ENCODE assay signal across 21 cellular contexts in the genomic region with DNA sequence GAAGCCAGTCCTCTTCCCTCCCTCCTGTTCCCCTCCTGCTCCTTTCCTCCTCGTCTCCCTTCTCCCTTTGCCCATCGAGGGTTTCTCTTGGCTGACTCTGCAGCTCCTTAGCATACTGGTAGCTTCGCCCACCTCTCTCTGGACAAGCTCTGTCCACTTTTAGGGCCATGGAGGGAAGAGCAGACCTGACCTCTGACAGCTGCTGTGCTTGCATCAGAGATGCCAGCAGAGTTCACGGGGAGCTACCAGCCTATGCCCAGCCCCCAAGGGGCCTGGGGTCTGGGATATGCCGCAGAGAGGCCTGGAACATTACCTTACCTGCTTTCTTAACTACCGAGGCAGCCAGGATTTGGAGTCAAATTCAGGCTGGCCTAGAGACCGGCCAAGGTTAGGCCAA. TPM values are rescaled to one million over a fixed set of nuclear protein-coding genes. Genes with fewer than 3 reads are reported as not detected.
DNase-seq lines count a peak whose midpoint lies in the region; ATAC-seq lines count a peak whose summit lies in the region.
"Had no signal": no experiment of that assay in that cellular context is flagged by ENCODE, and none has a peak within 500 bp of the region (broad histone marks: within the 10 kb centered on the region; RNA-seq: fewer than 3 reads in every experiment).

No MANE protein-coding gene starts in this region.

- H3K4me1 ChIP-seq in mucosa of stomach (ENCODE audit: control insufficient read depth, insufficient read depth, low read length) = peaks cover 47% of the 10 kb centered on the region
- H3K4me1 ChIP-seq in stomach smooth muscle (ENCODE audit: control insufficient read depth, insufficient read depth, low read length) = peaks cover 54% of the 10 kb centered on the region
- H3K4me1 ChIP-seq: foreskin keratinocyte had no signal

- no peak overlapping the region for H3K4me3 ChIP-seq in mucosa of stomach (ENCODE audit: low read length)
- H3K4me3 ChIP-seq in stomach smooth muscle (ENCODE audit: low read length in 2 of 2) = no peak overlapping the region
- H3K4me3 ChIP-seq: PC-9 had no signal

- intact Hi-C loops in activated CD4-positive, alpha-beta T cell treated with anti-CD3 and anti-CD28 coated beads for 36 hours (cut with DNase I, micrococcal nuclease) = no loop called here

- POLR2A ChIA-PET in activated CD4-positive, alpha-beta T cell treated with anti-CD3 and anti-CD28 coated beads, Interleukin-2, amount 10 ng/mL, durations not matched to agents 7 days and 5 days (lab: Charles Lee) = interaction anchor here (0.6 kb wide), 1 partner anchor 41 kb away, joined by 3 read pairs; no protein-coding TSS in a partner anchor
- POLR2A ChIA-PET in activated CD4-positive, alpha-beta T cell treated with anti-CD3 and anti-CD28 coated beads for 36 hours (lab: Charles Lee) = no interaction called here

- peak overlapping the region; percentile 33 for H3K27ac Mint-ChIP-seq in activated CD4-positive, alpha-beta T cell treated with anti-CD3 and anti-CD28 coated beads, Interleukin-2, amount 10 ng/mL, durations not matched to agents 7 days and 5 days
- no peak overlapping the region for H3K27ac Mint-ChIP-seq in activated CD4-positive, alpha-beta T cell treated with anti-CD3 and anti-CD28 coated beads for 36 hours
- H3K27ac Mint-ChIP-seq: activated CD8-positive, alpha-beta T cell treated with anti-CD3 and anti-CD28 coated beads, Interleukin-2, amount 10 ng/mL, durations not matched to agents 7 days and 5 days; IgD-negative memory B cell; stimulated activated naive B cell treated with anti-CD40 and anti-IgM and Interleukin-4, amounts not matched to agents 10 μg/mL and 1 μg/mL and 100 μg/mL, for 72 hours had no signal

- H3K9ac ChIP-seq in mucosa of stomach (ENCODE audit: low read length) = peak overlapping the region; percentile 38
- H3K9ac ChIP-seq in stomach smooth muscle (ENCODE audit: low read length in 2 of 2) = no peak overlapping the region

- H3K36me3 Mint-ChIP-seq in activated CD4-positive, alpha-beta T cell treated with anti-CD3 and anti-CD28 coated beads, Interleukin-2, amount 10 ng/mL, durations not matched to agents 7 days and 5 days (ENCODE audit: low read depth) = no peaks in the 10 kb centered on the region
- H3K36me3 Mint-ChIP-seq in activated CD4-positive, alpha-beta T cell treated with anti-CD3 and anti-CD28 coated beads for 36 hours (ENCODE audit: low read depth) = no peaks in the 10 kb centered on the region
- H3K36me3 Mint-ChIP-seq: IgD-negative memory B cell had no signal

- CTCF ChIA-PET in activated CD4-positive, alpha-beta T cell treated with anti-CD3 and anti-CD28 coated beads, Interleukin-2, amount 10 ng/mL, durations not matched to agents 7 days and 5 days (lab: Charles Lee) = interaction anchor here (0.8 to 1.6 kb wide), 2 partner anchors 21 to 117 kb away, joined by 3 to 6 read pairs; no protein-coding TSS in a partner anchor
- CTCF ChIA-PET in activated CD4-positive, alpha-beta T cell treated with anti-CD3 and anti-CD28 coated beads for 36 hours (lab: Charles Lee) = interaction anchor here (1.2 kb wide), 1 partner anchor 11 kb away, joined by 3 read pairs; no protein-coding TSS in a partner anchor

- no peak for DNase-seq in activated CD4-positive, alpha-beta T cell treated with anti-CD3 and anti-CD28 coated beads, Interleukin-2, amount 10 ng/mL, durations not matched to agents 7 days and 5 days
- no peak for DNase-seq in activated CD4-positive, alpha-beta T cell treated with anti-CD3 and anti-CD28 coated beads for 36 hours
- DNase-seq in caudate nucleus (lab: John Stamatoyannopoulos, UW) (no peak), SW 1271 (lab: John Stamatoyannopoulos, UW) (no peak), G401 (ENCODE audit: low spot score) (no peak)
- DNase-seq: activated CD4-positive, CD25-positive, alpha-beta regulatory T cell; activated CD8-positive, alpha-beta T cell treated with anti-CD3 and anti-CD28 coated beads, Interleukin-2, amount 10 ng/mL, durations not matched to agents 7 days and 5 days; activated naive CD4-positive, alpha-beta T cell treated with anti-CD3 and anti-CD28 coated beads, Interleukin-2, amount 50 U/mL, for 16 hours; activated T-cell treated with anti-CD3 and anti-CD28 coated beads, Interleukin-2, amount 50 U/mL, for 4 hours; kidney glomerular epithelial cell; MM.1S; PC-9; stimulated activated naive B cell treated with anti-CD40 and anti-IgM and Interleukin-4, amounts not matched to agents 10 μg/mL and 1 μg/mL and 100 μg/mL, for 72 hours had no signal

- peaks cover 3% of the 10 kb centered on the region for H3K27me3 Mint-ChIP-seq in activated CD4-positive, alpha-beta T cell treated with anti-CD3 and anti-CD28 coated beads, Interleukin-2, amount 10 ng/mL, durations not matched to agents 7 days and 5 days
- no peaks in the 10 kb centered on the region for H3K27me3 Mint-ChIP-seq in activated CD4-positive, alpha-beta T cell treated with anti-CD3 and anti-CD28 coated beads for 36 hours
- H3K27me3 Mint-ChIP-seq: IgD-negative memory B cell; stimulated activated naive B cell treated with anti-CD40 and anti-IgM and Interleukin-4, amounts not matched to agents 10 μg/mL and 1 μg/mL and 100 μg/mL, for 72 hours had no signal

- H3K36me3 ChIP-seq in mucosa of stomach (ENCODE audit: control insufficient read depth, insufficient read depth, low read length) = peaks cover 3% of the 10 kb centered on the region
- peaks cover 10 to 34% of the 10 kb centered on the region in 2 donors for H3K36me3 ChIP-seq in stomach smooth muscle (ENCODE audit: control insufficient read depth in 2 of 2, insufficient read depth in 2 of 2, low read length in 2 of 2)

- in situ Hi-C loops in G401 (cut with HindIII; ENCODE audit: low sequenced_read_pairs) = no loop called here

- no peaks in the 10 kb centered on the region for H3K9me3 Mint-ChIP-seq in activated CD4-positive, alpha-beta T cell treated with anti-CD3 and anti-CD28 coated beads, Interleukin-2, amount 10 ng/mL, durations not matched to agents 7 days and 5 days
- no peaks in the 10 kb centered on the region for H3K9me3 Mint-ChIP-seq in activated CD4-positive, alpha-beta T cell treated with anti-CD3 and anti-CD28 coated beads for 36 hours (ENCODE audit: low read depth)
- H3K9me3 Mint-ChIP-seq: activated T-cell treated with anti-CD3 and anti-CD28 coated beads, Interleukin-2, amount 50 U/mL, for 4 hours; IgD-negative memory B cell; stimulated activated naive B cell treated with anti-CD40 and anti-IgM and Interleukin-4, amounts not matched to agents 10 μg/mL and 1 μg/mL and 100 μg/mL, for 72 hours had no signal

- H3K4me1 Mint-ChIP-seq in activated CD4-positive, alpha-beta T cell treated with anti-CD3 and anti-CD28 coated beads, Interleukin-2, amount 10 ng/mL, durations not matched to agents 7 days and 5 days = no peaks in the 10 kb centered on the region
- H3K4me1 Mint-ChIP-seq in activated CD4-positive, alpha-beta T cell treated with anti-CD3 and anti-CD28 coated beads for 36 hours = no peaks in the 10 kb centered on the region
- H3K4me1 Mint-ChIP-seq: stimulated activated naive B cell treated with anti-CD40 and anti-IgM and Interleukin-4, amounts not matched to agents 10 μg/mL and 1 μg/mL and 100 μg/mL, for 72 hours had no signal

- H3K9me3 ChIP-seq in mucosa of stomach (ENCODE audit: control insufficient read depth, low read length) (no peaks in the 10 kb centered on the region), stomach smooth muscle (ENCODE audit: control insufficient read depth in 2 of 2, low read length in 2 of 2) (no peaks in the 10 kb centered on the region)

- H3K4me3 Mint-ChIP-seq in activated CD4-positive, alpha-beta T cell treated with anti-CD3 and anti-CD28 coated beads, Interleukin-2, amount 10 ng/mL, durations not matched to agents 7 days and 5 days = no peak overlapping the region
- H3K4me3 Mint-ChIP-seq in activated CD4-positive, alpha-beta T cell treated with anti-CD3 and anti-CD28 coated beads for 36 hours = no peak overlapping the region
- H3K4me3 Mint-ChIP-seq: activated CD8-positive, alpha-beta T cell treated with anti-CD3 and anti-CD28 coated beads, Interleukin-2, amount 10 ng/mL, durations not matched to agents 7 days and 5 days; activated T-cell treated with anti-CD3 and anti-CD28 coated beads, Interleukin-2, amount 50 U/mL, for 4 hours; IgD-negative memory B cell; stimulated activated naive B cell treated with anti-CD40 and anti-IgM and Interleukin-4, amounts not matched to agents 10 μg/mL and 1 μg/mL and 100 μg/mL, for 72 hours had no signal

- no peaks in the 10 kb centered on the region for H3K27me3 ChIP-seq in mucosa of stomach (ENCODE audit: control insufficient read depth, insufficient read depth, low read length)
- no peaks in the 10 kb centered on the region for H3K27me3 ChIP-seq in stomach smooth muscle (ENCODE audit: control insufficient read depth in 1 of 2, insufficient read depth in 2 of 2, low read length in 2 of 2)
- H3K27me3 ChIP-seq: brain microvascular endothelial cell, foreskin keratinocyte had no signal

- ATAC-seq in activated CD4-positive, alpha-beta T cell treated with anti-CD3 and anti-CD28 coated beads for 36 hours = no peak
- no peak for ATAC-seq in HG02970 (IDR thresholded peaks at IDR 0.05; ENCODE audit: low FRiP score, unreplicated experiment)
- ATAC-seq: activated CD8-positive, alpha-beta T cell treated with anti-CD3 and anti-CD28 coated beads, Interleukin-2, amount 10 ng/mL, durations not matched to agents 7 days and 5 days; activated T-cell treated with anti-CD3 and anti-CD28 coated beads, Interleukin-2, amount 50 U/mL, for 4 hours; foreskin keratinocyte; stimulated activated naive B cell treated with anti-CD40 and anti-IgM and Interleukin-4, amounts not matched to agents 10 μg/mL and 1 μg/mL and 100 μg/mL, for 72 hours had no signal

- H3K27ac ChIP-seq in caudate nucleus (ENCODE audit: low read depth, low read length) (peak overlapping the region; percentile 85), stomach smooth muscle (ENCODE audit: low read length) (peak overlapping the region; percentile 6)
- H3K27ac ChIP-seq: brain microvascular endothelial cell, foreskin keratinocyte, PC-9 had no signal

RNA-seq across cellular contexts. Expression of a gene that starts 19.7 kb away (rescaled TPM):
- total RNA-seq in activated CD4-positive, alpha-beta T cell treated with anti-CD3 and anti-CD28 coated beads, Interleukin-2, amount 10 ng/mL, durations not matched to agents 7 days and 5 days = 1 to 10 TPM; 2.3 to 2.5 TPM
- 1 to 10 TPM; 2.0 to 2.5 TPM for total RNA-seq in activated CD4-positive, alpha-beta T cell treated with anti-CD3 and anti-CD28 coated beads for 36 hours
- not detected in 2 replicates for total RNA-seq in G401 (2014; rRNA removed; shearing (Covaris generic))
- total RNA-seq: H4, SK-MEL-5 had no signal

RNA-seq across cellular contexts. Expression of a gene that starts 33.5 kb away (rescaled TPM):
- total RNA-seq in activated CD4-positive, alpha-beta T cell treated with anti-CD3 and anti-CD28 coated beads, Interleukin-2, amount 10 ng/mL, durations not matched to agents 7 days and 5 days = 10 to 100 TPM; 44.7 to 58.3 TPM
- total RNA-seq in activated CD4-positive, alpha-beta T cell treated with anti-CD3 and anti-CD28 coated beads for 36 hours = 10 to 100 TPM; 73.0 to 96.1 TPM
- 86.8 and 87.0 TPM in 2 replicates for total RNA-seq in G401 (2014; rRNA removed; shearing (Covaris generic))

RNA-seq across cellular contexts. Expression of a gene that starts 35.1 kb away (rescaled TPM):
- total RNA-seq in activated CD4-positive, alpha-beta T cell treated with anti-CD3 and anti-CD28 coated beads, Interleukin-2, amount 10 ng/mL, durations not matched to agents 7 days and 5 days = 10 to 100 TPM; 57.8 to 63.8 TPM
- total RNA-seq in activated CD4-positive, alpha-beta T cell treated with anti-CD3 and anti-CD28 coated beads for 36 hours = 10 to 100 TPM; 77.5 to 84.5 TPM
- 53.4 and 60.5 TPM in 2 replicates for total RNA-seq in G401 (2014; rRNA removed; shearing (Covaris generic))
